In genomic region chr12:19402743-19403400, GRCh38 we compare ENCODE assay signal across 10 cellular contexts. TPM values are rescaled to one million over a fixed set of nuclear protein-coding genes. Genes with fewer than 3 reads are reported as not detected.
DNase-seq lines count a peak whose midpoint lies in the region; ATAC-seq, FAIRE-seq and TF ChIP-seq lines count a peak whose summit lies in the region.
"Had no signal": no experiment of that assay in that cellular context is flagged by ENCODE, and none has a peak within 500 bp of the region (broad histone marks: within the 10 kb centered on the region; RNA-seq: fewer than 3 reads in every experiment).

No MANE protein-coding gene starts in this region.

- no peaks in the 10 kb centered on the region for H3K9me3 ChIP-seq in left lung
- no peaks in the 10 kb centered on the region for H3K9me3 ChIP-seq in CD8-positive, alpha-beta memory T cell (ENCODE audit: low read length)

- H3K27ac Mint-ChIP-seq in activated CD8-positive, alpha-beta T cell treated with anti-CD3 and anti-CD28 coated beads, Interleukin-2, amount 10 ng/mL, durations not matched to agents 7 days and 5 days, result peak overlapping the region; percentile 22
- H3K27ac Mint-ChIP-seq in activated CD8-positive, alpha-beta T cell treated with anti-CD3 and anti-CD28 coated beads for 36 hours, result no peak overlapping the region
- H3K27ac Mint-ChIP-seq in chondrocyte (ENCODE audit: unreplicated experiment), result peak overlapping the region; percentile 85
- peak overlapping the region in 1 of 8 donors; percentile 22 for H3K27ac Mint-ChIP-seq in CD8-positive, alpha-beta memory T cell

- TF ChIP-seq CTCF in activated CD8-positive, alpha-beta T cell treated with anti-CD3 and anti-CD28 coated beads for 36 hours (IDR thresholded peaks at IDR 0.05), result no peak
- TF ChIP-seq CTCF in chondrocyte (IDR thresholded peaks at IDR 0.05), result no peak
- no peak for TF ChIP-seq CTCF in left lung (IDR thresholded peaks at IDR 0.05)

- DNase-seq in activated CD8-positive, alpha-beta T cell treated with anti-CD3 and anti-CD28 coated beads, Interleukin-2, amount 10 ng/mL, durations not matched to agents 7 days and 5 days, result no peak
- no peak for DNase-seq in activated CD8-positive, alpha-beta T cell treated with anti-CD3 and anti-CD28 coated beads for 36 hours
- no peak for DNase-seq in chondrocyte (ENCODE audit: low spot score)
- no peak for DNase-seq in left lung
- peak; percentile 76 for DNase-seq in urothelium cell line (ENCODE audit: low spot score)
- DNase-seq in retina, result no peak
- no peak for DNase-seq in middle frontal gyrus (ENCODE audit: extremely low spot score, low spot score)
- no peak for DNase-seq in CD8-positive, alpha-beta memory T cell
- DNase-seq: NCI-H2171 had no signal

- H3K4me3 Mint-ChIP-seq in activated CD8-positive, alpha-beta T cell treated with anti-CD3 and anti-CD28 coated beads, Interleukin-2, amount 10 ng/mL, durations not matched to agents 7 days and 5 days, result no peak overlapping the region
- no peak overlapping the region for H3K4me3 Mint-ChIP-seq in activated CD8-positive, alpha-beta T cell treated with anti-CD3 and anti-CD28 coated beads for 36 hours
- no peak overlapping the region for H3K4me3 Mint-ChIP-seq in chondrocyte (ENCODE audit: unreplicated experiment)
- H3K4me3 Mint-ChIP-seq in CD8-positive, alpha-beta memory T cell, result peak overlapping the region in 1 of 7 donors; percentile 28

- peak; percentile 84 for FAIRE-seq in urothelium cell line (lab: Jason Lieb, UNC)

- peaks cover 27% of the 10 kb centered on the region for H3K4me1 Mint-ChIP-seq in activated CD8-positive, alpha-beta T cell treated with anti-CD3 and anti-CD28 coated beads, Interleukin-2, amount 10 ng/mL, durations not matched to agents 7 days and 5 days (ENCODE audit: low read depth)
- peaks cover 12% of the 10 kb centered on the region for H3K4me1 Mint-ChIP-seq in activated CD8-positive, alpha-beta T cell treated with anti-CD3 and anti-CD28 coated beads for 36 hours (ENCODE audit: low read depth)
- peaks cover 15% of the 10 kb centered on the region for H3K4me1 Mint-ChIP-seq in chondrocyte (ENCODE audit: low read depth)
- peaks cover 11 to 23% (median 22%) of the 10 kb centered on the region in 3 donors for H3K4me1 Mint-ChIP-seq in CD8-positive, alpha-beta memory T cell

- no peak overlapping the region for H3K27ac ChIP-seq in left lung
- H3K27ac ChIP-seq in CD8-positive, alpha-beta memory T cell (ENCODE audit: low read depth, low read length), result no peak overlapping the region

- peaks cover 13% of the 10 kb centered on the region for H3K36me3 Mint-ChIP-seq in activated CD8-positive, alpha-beta T cell treated with anti-CD3 and anti-CD28 coated beads, Interleukin-2, amount 10 ng/mL, durations not matched to agents 7 days and 5 days (ENCODE audit: low read depth)
- peaks cover 4% of the 10 kb centered on the region for H3K36me3 Mint-ChIP-seq in activated CD8-positive, alpha-beta T cell treated with anti-CD3 and anti-CD28 coated beads for 36 hours (ENCODE audit: low read depth)
- no peaks in the 10 kb centered on the region for H3K36me3 Mint-ChIP-seq in chondrocyte (ENCODE audit: low read depth)
- H3K36me3 Mint-ChIP-seq in CD8-positive, alpha-beta memory T cell, result peaks cover 0 to 11% (median 0%) of the 10 kb centered on the region in 3 donors

- H3K27me3 Mint-ChIP-seq in activated CD8-positive, alpha-beta T cell treated with anti-CD3 and anti-CD28 coated beads, Interleukin-2, amount 10 ng/mL, durations not matched to agents 7 days and 5 days (ENCODE audit: low read depth), result no peaks in the 10 kb centered on the region
- no peaks in the 10 kb centered on the region for H3K27me3 Mint-ChIP-seq in activated CD8-positive, alpha-beta T cell treated with anti-CD3 and anti-CD28 coated beads for 36 hours
- no peaks in the 10 kb centered on the region for H3K27me3 Mint-ChIP-seq in chondrocyte (ENCODE audit: low read depth)
- H3K27me3 Mint-ChIP-seq in CD8-positive, alpha-beta memory T cell, result no peaks in the 10 kb centered on the region

- no peaks in the 10 kb centered on the region for H3K27me3 ChIP-seq in left lung
- no peaks in the 10 kb centered on the region for H3K27me3 ChIP-seq in CD8-positive, alpha-beta memory T cell (ENCODE audit: insufficient read depth, low read length, poor library complexity, severe bottlenecking)

- H3K36me3 ChIP-seq in left lung, result no peaks in the 10 kb centered on the region
- H3K36me3 ChIP-seq in CD8-positive, alpha-beta memory T cell (ENCODE audit: insufficient read depth, low read length), result no peaks in the 10 kb centered on the region

- H3K4me1 ChIP-seq in left lung, result no peaks in the 10 kb centered on the region
- peaks cover 24% of the 10 kb centered on the region for H3K4me1 ChIP-seq in CD8-positive, alpha-beta memory T cell (ENCODE audit: insufficient read depth, low read length)

- CTCF ChIA-PET in activated CD8-positive, alpha-beta T cell treated with anti-CD3 and anti-CD28 coated beads, Interleukin-2, amount 10 ng/mL, durations not matched to agents 7 days and 5 days (lab: Charles Lee), result no interaction called here
- CTCF ChIA-PET in activated CD8-positive, alpha-beta T cell treated with anti-CD3 and anti-CD28 coated beads for 36 hours (lab: Charles Lee), result no interaction called here
- CTCF ChIA-PET in CD8-positive, alpha-beta memory T cell (lab: Charles Lee), result no interaction called here

- ATAC-seq in activated CD8-positive, alpha-beta T cell treated with anti-CD3 and anti-CD28 coated beads, Interleukin-2, amount 10 ng/mL, durations not matched to agents 7 days and 5 days, result no peak
- no peak for ATAC-seq in activated CD8-positive, alpha-beta T cell treated with anti-CD3 and anti-CD28 coated beads for 36 hours
- peak; percentile 64 for ATAC-seq in left lung
- ATAC-seq: left colon had no signal

- no peak overlapping the region for H3K4me3 ChIP-seq in left lung
- no peak overlapping the region for H3K4me3 ChIP-seq in CD8-positive, alpha-beta memory T cell (ENCODE audit: low read length)

- peaks cover 8% of the 10 kb centered on the region for H3K9me3 Mint-ChIP-seq in activated CD8-positive, alpha-beta T cell treated with anti-CD3 and anti-CD28 coated beads, Interleukin-2, amount 10 ng/mL, durations not matched to agents 7 days and 5 days (ENCODE audit: insufficient read depth)
- peaks cover 8% of the 10 kb centered on the region for H3K9me3 Mint-ChIP-seq in activated CD8-positive, alpha-beta T cell treated with anti-CD3 and anti-CD28 coated beads for 36 hours
- no peaks in the 10 kb centered on the region for H3K9me3 Mint-ChIP-seq in chondrocyte (ENCODE audit: low read depth)
- H3K9me3 Mint-ChIP-seq in CD8-positive, alpha-beta memory T cell, result peaks cover 6 to 12% (median 8%) of the 10 kb centered on the region in 5 donors

- POLR2A ChIA-PET in activated CD8-positive, alpha-beta T cell treated with anti-CD3 and anti-CD28 coated beads, Interleukin-2, amount 10 ng/mL, durations not matched to agents 7 days and 5 days (lab: Charles Lee), result no interaction called here
- POLR2A ChIA-PET in activated CD8-positive, alpha-beta T cell treated with anti-CD3 and anti-CD28 coated beads for 36 hours (lab: Charles Lee), result interaction anchor here (0.6 kb wide), 1 partner anchor 44 kb away, joined by 3 read pairs; no protein-coding TSS in a partner anchor
- POLR2A ChIA-PET in CD8-positive, alpha-beta memory T cell (lab: Charles Lee), result no interaction called here

- intact Hi-C loops in activated CD8-positive, alpha-beta T cell treated with anti-CD3 and anti-CD28 coated beads for 36 hours (cut with micrococcal nuclease), result no loop called here
- intact Hi-C loops in left lung (cut with DNase I), result no loop called here

RNA-seq across cellular contexts. Expression of gene AEBP2, which starts 36.4 kb away (rescaled TPM):
- total RNA-seq in activated CD8-positive, alpha-beta T cell treated with anti-CD3 and anti-CD28 coated beads, Interleukin-2, amount 10 ng/mL, durations not matched to agents 7 days and 5 days, result 10 to 100 TPM; 57.3 to 57.4 TPM
- total RNA-seq in activated CD8-positive, alpha-beta T cell treated with anti-CD3 and anti-CD28 coated beads for 36 hours, result 10 to 100 TPM; 59.6 to 63.3 TPM
- total RNA-seq in chondrocyte, result 34.4 to 36.5 TPM (median 36.0 TPM) in 3 replicates
- 10 to 100 TPM; 28.2 to 31.5 TPM for total RNA-seq in left lung
- total RNA-seq in CD8-positive, alpha-beta memory T cell, result 10 to 100 TPM; 73.6 to 77.0 TPM
- 14.8 TPM for polyA plus RNA-seq in CD8-positive, alpha-beta memory T cell
